Comparison of ENCODE assay signal across 23 cellular contexts in the genomic region with DNA sequence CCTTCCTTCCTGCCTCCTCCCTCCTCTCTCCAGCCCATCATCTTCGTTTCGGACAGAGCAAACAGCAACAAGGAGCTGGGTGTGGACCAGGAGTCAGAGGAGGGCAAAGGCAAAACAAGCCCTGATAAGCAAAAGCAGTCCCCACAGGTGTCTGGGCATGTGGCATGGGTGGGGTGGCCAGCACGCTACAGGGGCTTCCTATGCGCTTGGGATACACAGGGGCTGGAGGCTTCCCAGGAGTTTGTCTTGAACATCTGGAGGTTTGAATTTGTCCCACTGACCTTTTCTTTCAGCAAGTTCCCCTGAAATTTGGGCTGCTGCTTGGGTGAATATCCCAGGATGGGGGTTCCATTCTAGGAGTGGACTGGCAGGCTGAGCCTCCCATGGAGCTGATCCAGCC.
"Had no signal": no experiment of that assay in that cellular context is flagged by ENCODE, and none has a peak within 500 bp of the region (broad histone marks: within the 10 kb centered on the region; RNA-seq: fewer than 3 reads in every experiment).

No MANE protein-coding gene starts in this region.

- H3K4me3 ChIP-seq: cardiac muscle cell, MG63, Peyer's patch, SJCRH30 had no signal

- H3K4me1 ChIP-seq: Peyer's patch, SJCRH30 had no signal

- DNase-seq: activated CD4-positive, alpha-beta memory T cell treated with anti-CD3 and anti-CD28 coated beads for 36 hours; activated CD4-positive, alpha-beta T cell treated with anti-CD3 and anti-CD28 coated beads for 1 hour; activated CD4-positive, alpha-beta T cell treated with anti-CD3 and anti-CD28 coated beads, Interleukin-2, amount 10 ng/mL, durations not matched to agents 24 days and 14 days; activated CD8-positive, alpha-beta memory T cell treated with anti-CD3 and anti-CD28 coated beads, Interleukin-2, amount 50 U/mL, for 4 hours; activated naive CD4-positive, alpha-beta T cell treated with anti-CD3 and anti-CD28 coated beads, Interleukin-2, amount 50 U/mL, for 16 hours; activated T-cell treated with anti-CD3 and anti-CD28 coated beads, Interleukin-2, amount 50 U/mL, for 72 hours; amniotic stem cell; MG63; NCI-H1105; NCI-H1436; NCI-H187; NCI-H2081 treated with DMSO at 0.1 percent for 48 hours; NCI-H446; NCI-H524; Right ventricle myocardium superior; SJCRH30; T-helper 9 cell had no signal

- H3K27me3 Mint-ChIP-seq: activated CD4-positive, alpha-beta memory T cell treated with anti-CD3 and anti-CD28 coated beads for 36 hours; activated CD4-positive, alpha-beta T cell treated with anti-CD3 and anti-CD28 coated beads, Interleukin-2, amount 10 ng/mL, durations not matched to agents 24 days and 14 days had no signal

- H3K9me3 Mint-ChIP-seq: activated CD4-positive, alpha-beta memory T cell treated with anti-CD3 and anti-CD28 coated beads for 36 hours; activated CD4-positive, alpha-beta T cell treated with anti-CD3 and anti-CD28 coated beads, Interleukin-2, amount 10 ng/mL, durations not matched to agents 24 days and 14 days; activated T-cell treated with anti-CD3 and anti-CD28 coated beads, Interleukin-2, amount 50 U/mL, for 72 hours; brain; T-helper 1 cell treated with Interleukin-12 subunit alpha and Interleukin-12 subunit beta and Interleukin-4 antibody, amounts not matched to agents 30 μg/mL and 1 μg/mL, for 36 hours; WTC11 had no signal

- ATAC-seq: activated T-cell treated with anti-CD3 and anti-CD28 coated beads, Interleukin-2, amount 50 U/mL, for 72 hours; WTC11 had no signal

- H3K4me3 Mint-ChIP-seq: activated CD4-positive, alpha-beta memory T cell treated with anti-CD3 and anti-CD28 coated beads for 36 hours; activated CD4-positive, alpha-beta T cell treated with anti-CD3 and anti-CD28 coated beads, Interleukin-2, amount 10 ng/mL, durations not matched to agents 24 days and 14 days; activated T-cell treated with anti-CD3 and anti-CD28 coated beads, Interleukin-2, amount 50 U/mL, for 72 hours; brain; T-helper 1 cell treated with Interleukin-12 subunit alpha and Interleukin-12 subunit beta and Interleukin-4 antibody, amounts not matched to agents 30 μg/mL and 1 μg/mL, for 36 hours; WTC11 had no signal

- H3K4me1 Mint-ChIP-seq: WTC11 had no signal

- H3K9me3 ChIP-seq: MG63, Peyer's patch, SJCRH30 had no signal

- H3K27ac Mint-ChIP-seq: activated CD4-positive, alpha-beta memory T cell treated with anti-CD3 and anti-CD28 coated beads for 36 hours; activated CD4-positive, alpha-beta T cell treated with anti-CD3 and anti-CD28 coated beads, Interleukin-2, amount 10 ng/mL, durations not matched to agents 24 days and 14 days; activated T-cell treated with anti-CD3 and anti-CD28 coated beads, Interleukin-2, amount 50 U/mL, for 72 hours; T-helper 1 cell treated with Interleukin-12 subunit alpha and Interleukin-12 subunit beta and Interleukin-4 antibody, amounts not matched to agents 30 μg/mL and 1 μg/mL, for 36 hours; WTC11 had no signal

- H3K27me3 ChIP-seq: cardiac muscle cell, MG63, Peyer's patch, SJCRH30 had no signal

- H3K36me3 Mint-ChIP-seq: activated CD4-positive, alpha-beta memory T cell treated with anti-CD3 and anti-CD28 coated beads for 36 hours had no signal

- H3K27ac ChIP-seq: cardiac muscle cell, Peyer's patch, RWPE1, SJCRH30 had no signal
